In the genomic region with DNA sequence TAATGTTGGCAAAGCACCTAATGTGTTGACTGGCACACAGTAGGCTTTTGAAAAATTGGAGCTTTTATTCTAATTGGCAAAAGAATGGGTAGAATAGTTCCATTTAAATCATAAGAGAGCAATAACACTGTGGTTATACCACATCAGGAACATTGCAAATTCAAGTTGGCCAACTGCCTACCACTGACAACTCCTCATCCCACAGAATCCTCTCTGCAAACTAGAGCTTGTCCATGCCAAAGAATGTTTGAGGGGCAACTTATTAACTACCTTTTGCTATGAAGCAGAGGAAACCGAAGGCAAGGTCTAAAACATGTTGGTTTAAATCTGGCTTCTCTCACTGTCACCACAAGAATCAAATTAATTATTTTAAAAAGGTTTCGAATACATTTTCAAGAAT, we compare ENCODE assay signal across 1 cellular context.
TF ChIP-seq lines count a peak whose summit lies in the region.

No MANE protein-coding gene starts in this region.

TF ChIP-seq in SK-N-SH treated with all-trans-retinoic acid at 6 μM for 48 hours, 23 proteins besides CTCF, POLR2A, EP300 and RAD21 (continued from another document):
- no peak for TF ChIP-seq TOX (CRISPR knock-in tag; IDR thresholded peaks at IDR 0.05; ENCODE audit: borderline replicate concordance)
